2 cellular contexts compared by ENCODE assay signal in the genomic region with DNA sequence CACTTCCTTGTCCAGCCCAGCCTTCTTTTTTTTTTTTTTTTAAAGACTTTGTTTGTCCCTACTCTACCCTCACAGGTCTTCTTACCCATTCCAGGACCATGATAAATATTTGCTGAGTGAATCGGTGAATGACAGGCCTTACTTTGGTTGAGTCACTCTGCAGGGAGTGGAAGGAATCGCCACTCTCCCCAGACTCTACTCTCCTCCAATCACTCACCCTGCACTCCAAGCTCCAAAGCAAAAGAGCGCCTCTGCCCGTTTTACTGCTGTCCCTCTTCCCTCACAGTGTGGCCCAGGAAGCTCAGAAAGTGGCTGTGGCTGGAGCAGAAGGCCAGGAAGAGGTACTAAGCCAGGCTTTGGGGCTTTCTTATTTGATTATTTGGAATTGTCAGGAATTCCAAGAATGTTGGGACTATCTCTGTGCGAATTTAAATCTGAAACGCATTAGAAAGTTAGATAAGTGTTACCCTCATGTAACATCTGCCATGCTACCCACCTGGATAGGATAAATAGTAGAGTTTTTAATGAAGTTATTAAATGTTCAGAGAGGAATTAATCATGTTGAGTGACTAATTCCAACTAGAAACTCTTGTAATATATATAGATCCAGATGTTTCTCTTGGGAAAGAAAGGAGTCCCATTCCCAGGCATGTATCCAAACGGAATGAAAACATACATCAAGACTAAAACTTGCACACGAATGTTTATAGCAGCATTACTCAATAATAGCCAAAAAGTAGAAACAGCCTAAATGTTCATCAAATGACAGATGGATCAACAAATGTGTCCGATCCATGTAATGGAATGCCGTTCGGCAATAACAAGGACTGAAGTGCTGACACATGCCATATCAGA.
A peak's percentile ranks its signal among the peaks of the same experiment; 100 is the strongest.
TF ChIP-seq lines count a peak whose summit lies in the region.

No MANE protein-coding gene starts in this region.

TF ChIP-seq in IMR-90, 13 proteins besides CTCF, POLR2A, EP300 and RAD21:
- TF ChIP-seq CHD1 (IDR thresholded peaks at IDR 0.05; ENCODE audit: low read depth, low read length) (no peak), NFE2L2 (IDR thresholded peaks at IDR 0.05; ENCODE audit: low read depth, low read length) (no peak), SMC3 (IDR thresholded peaks at IDR 0.05; ENCODE audit: low read depth, low read length) (no peak), MAZ (IDR thresholded peaks at IDR 0.05; ENCODE audit: borderline replicate concordance, low read depth, low read length) (no peak), FOS (IDR thresholded peaks at IDR 0.05; ENCODE audit: low read depth, low read length) (no peak), CEBPB (IDR thresholded peaks at IDR 0.05; ENCODE audit: low read depth, low read length) (no peak)
- TF ChIP-seq, protein P1, sequence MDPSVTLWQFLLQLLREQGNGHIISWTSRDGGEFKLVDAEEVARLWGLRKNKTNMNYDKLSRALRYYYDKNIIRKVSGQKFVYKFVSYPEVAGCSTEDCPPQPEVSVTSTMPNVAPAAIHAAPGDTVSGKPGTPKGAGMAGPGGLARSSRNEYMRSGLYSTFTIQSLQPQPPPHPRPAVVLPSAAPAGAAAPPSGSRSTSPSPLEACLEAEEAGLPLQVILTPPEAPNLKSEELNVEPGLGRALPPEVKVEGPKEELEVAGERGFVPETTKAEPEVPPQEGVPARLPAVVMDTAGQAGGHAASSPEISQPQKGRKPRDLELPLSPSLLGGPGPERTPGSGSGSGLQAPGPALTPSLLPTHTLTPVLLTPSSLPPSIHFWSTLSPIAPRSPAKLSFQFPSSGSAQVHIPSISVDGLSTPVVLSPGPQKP (IDR thresholded peaks at IDR 0.05; ENCODE audit: borderline replicate concordance, low read depth, low read length): no peak

TF ChIP-seq in H1, 55 proteins besides CTCF, POLR2A, EP300 and RAD21:
- TF ChIP-seq SIRT6 (IDR thresholded peaks at IDR 0.05; ENCODE audit: low read length): no peak
- TF ChIP-seq CHD1 (IDR thresholded peaks at IDR 0.05; ENCODE audit: low read depth, low read length): no peak
- TF ChIP-seq MAFK (IDR thresholded peaks at IDR 0.05; ENCODE audit: low read depth, low read length): no peak
- no peak for TF ChIP-seq RNF2 (IDR thresholded peaks at IDR 0.05; ENCODE audit: borderline replicate concordance, low read depth, low read length, missing control alignments, poor library complexity, severe bottlenecking)
- TF ChIP-seq CHD2 (IDR thresholded peaks at IDR 0.05; ENCODE audit: low read length): no peak
- no peak for TF ChIP-seq ZNF274 (IDR thresholded peaks at IDR 0.05; ENCODE audit: borderline replicate concordance, extremely low read depth, low read length)
- no peak for TF ChIP-seq CEBPB (IDR thresholded peaks at IDR 0.05; ENCODE audit: low read depth, low read length)
- TF ChIP-seq BRCA1 (IDR thresholded peaks at IDR 0.05; ENCODE audit: low read depth, low read length): no peak
- TF ChIP-seq KDM1A (IDR thresholded peaks at IDR 0.05; ENCODE audit: borderline replicate concordance, low read length): no peak
- TF ChIP-seq SIX5 (IDR thresholded peaks at IDR 0.05; ENCODE audit: low read depth, low read length): no peak
- TF ChIP-seq TAF7 (optimal IDR thresholded peaks at IDR 0.05; ENCODE audit: borderline replicate concordance, low read depth, low read length): no peak
- TF ChIP-seq TAF1 (IDR thresholded peaks at IDR 0.05; ENCODE audit: low read depth, low read length): peak; percentile 55; the same call in 1 of the 2 replicates
- TF ChIP-seq, protein P2, sequence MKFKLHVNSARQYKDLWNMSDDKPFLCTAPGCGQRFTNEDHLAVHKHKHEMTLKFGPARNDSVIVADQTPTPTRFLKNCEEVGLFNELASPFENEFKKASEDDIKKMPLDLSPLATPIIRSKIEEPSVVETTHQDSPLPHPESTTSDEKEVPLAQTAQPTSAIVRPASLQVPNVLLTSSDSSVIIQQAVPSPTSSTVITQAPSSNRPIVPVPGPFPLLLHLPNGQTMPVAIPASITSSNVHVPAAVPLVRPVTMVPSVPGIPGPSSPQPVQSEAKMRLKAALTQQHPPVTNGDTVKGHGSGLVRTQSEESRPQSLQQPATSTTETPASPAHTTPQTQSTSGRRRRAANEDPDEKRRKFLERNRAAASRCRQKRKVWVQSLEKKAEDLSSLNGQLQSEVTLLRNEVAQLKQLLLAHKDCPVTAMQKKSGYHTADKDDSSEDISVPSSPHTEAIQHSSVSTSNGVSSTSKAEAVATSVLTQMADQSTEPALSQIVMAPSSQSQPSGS (IDR thresholded peaks at IDR 0.05; ENCODE audit: low read length): no peak
- TF ChIP-seq GABPA (IDR thresholded peaks at IDR 0.05; ENCODE audit: borderline replicate concordance, insufficient read depth, low read length): no peak
- peak; percentile 62 for TF ChIP-seq ASH2L (IDR thresholded peaks at IDR 0.05; ENCODE audit: low read length)
- no peak for TF ChIP-seq CREB1 (IDR thresholded peaks at IDR 0.05)
- no peak for TF ChIP-seq SAP30 (IDR thresholded peaks at IDR 0.05; ENCODE audit: insufficient read depth, insufficient replicate concordance, low read length)
- TF ChIP-seq SP1 (IDR thresholded peaks at IDR 0.05; ENCODE audit: low read depth, low read length): 0 out of 2 replicates have a peak, but pooled peaks have one; percentile 52
- TF ChIP-seq BCL11A (IDR thresholded peaks at IDR 0.05; ENCODE audit: low read depth in 2 of 2, low read length in 2 of 2): no peak
- no peak for TF ChIP-seq RXRA (IDR thresholded peaks at IDR 0.05; ENCODE audit: insufficient read depth, low read depth, low read length)
- TF ChIP-seq, protein P3, sequence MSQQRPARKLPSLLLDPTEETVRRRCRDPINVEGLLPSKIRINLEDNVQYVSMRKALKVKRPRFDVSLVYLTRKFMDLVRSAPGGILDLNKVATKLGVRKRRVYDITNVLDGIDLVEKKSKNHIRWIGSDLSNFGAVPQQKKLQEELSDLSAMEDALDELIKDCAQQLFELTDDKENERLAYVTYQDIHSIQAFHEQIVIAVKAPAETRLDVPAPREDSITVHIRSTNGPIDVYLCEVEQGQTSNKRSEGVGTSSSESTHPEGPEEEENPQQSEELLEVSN (IDR thresholded peaks at IDR 0.05): no peak
- no peak for TF ChIP-seq CTBP2 (IDR thresholded peaks at IDR 0.05; ENCODE audit: borderline replicate concordance, insufficient read depth, insufficient read length, low read length)
- TF ChIP-seq HDAC6 (IDR thresholded peaks at IDR 0.05; ENCODE audit: low read depth, low read length): no peak
- no peak for TF ChIP-seq JUND (IDR thresholded peaks at IDR 0.05; ENCODE audit: low read length)
- TF ChIP-seq EZH2 (IDR thresholded peaks at IDR 0.05; ENCODE audit: low read depth, low read length, severe bottlenecking): no peak
- TF ChIP-seq, protein P4, sequence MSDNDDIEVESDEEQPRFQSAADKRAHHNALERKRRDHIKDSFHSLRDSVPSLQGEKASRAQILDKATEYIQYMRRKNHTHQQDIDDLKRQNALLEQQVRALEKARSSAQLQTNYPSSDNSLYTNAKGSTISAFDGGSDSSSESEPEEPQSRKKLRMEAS (IDR thresholded peaks at IDR 0.05): no peak
- TF ChIP-seq KDM5A (IDR thresholded peaks at IDR 0.05; ENCODE audit: low read length): no peak
- no peak for TF ChIP-seq POU5F1 (IDR thresholded peaks at IDR 0.05; ENCODE audit: low read depth, low read length)
- no peak; the same call in 1 of the 2 replicates for TF ChIP-seq POLR2AphosphoS5 (IDR thresholded peaks at IDR 0.05; ENCODE audit: low read depth, low read length)
- no peak for TF ChIP-seq RBBP5 (IDR thresholded peaks at IDR 0.05; ENCODE audit: borderline replicate concordance, low read depth, low read length)
- TF ChIP-seq, protein P5, sequence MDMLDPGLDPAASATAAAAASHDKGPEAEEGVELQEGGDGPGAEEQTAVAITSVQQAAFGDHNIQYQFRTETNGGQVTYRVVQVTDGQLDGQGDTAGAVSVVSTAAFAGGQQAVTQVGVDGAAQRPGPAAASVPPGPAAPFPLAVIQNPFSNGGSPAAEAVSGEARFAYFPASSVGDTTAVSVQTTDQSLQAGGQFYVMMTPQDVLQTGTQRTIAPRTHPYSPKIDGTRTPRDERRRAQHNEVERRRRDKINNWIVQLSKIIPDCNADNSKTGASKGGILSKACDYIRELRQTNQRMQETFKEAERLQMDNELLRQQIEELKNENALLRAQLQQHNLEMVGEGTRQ (IDR thresholded peaks at IDR 0.05; ENCODE audit: low read length): no peak
- TF ChIP-seq NANOG (IDR thresholded peaks at IDR 0.05; ENCODE audit: insufficient read depth, low read depth, low read length, poor library complexity, severe bottlenecking): peak; percentile 14
- TF ChIP-seq HDAC2 (IDR thresholded peaks at IDR 0.05; ENCODE audit: borderline replicate concordance in 1 of 2, low read depth in 2 of 2, low read length in 2 of 2): no peak
- TF ChIP-seq SP4 (IDR thresholded peaks at IDR 0.05; ENCODE audit: low read length): no peak
- TF ChIP-seq PHF8 (conservative IDR thresholded peaks at IDR 0.05; ENCODE audit: low read depth, low read length): no peak
- TF ChIP-seq RFX5 (IDR thresholded peaks at IDR 0.05; ENCODE audit: borderline replicate concordance, low read depth, low read length): no peak
- peak; percentile 96 for TF ChIP-seq TEAD4 (IDR thresholded peaks at IDR 0.05; ENCODE audit: low read depth, low read length)
- no peak for TF ChIP-seq SUZ12 (IDR thresholded peaks at IDR 0.05; ENCODE audit: low read length)
- TF ChIP-seq BACH1 (IDR thresholded peaks at IDR 0.05; ENCODE audit: low read length): no peak
- 0 out of 2 replicates have a peak, but pooled peaks have one; percentile 23 for TF ChIP-seq YY1 (IDR thresholded peaks at IDR 0.05; ENCODE audit: low read depth, low read length)
- TF ChIP-seq GTF2F1 (IDR thresholded peaks at IDR 0.05; ENCODE audit: borderline replicate concordance, low read depth, low read length): no peak
- TF ChIP-seq, protein P6, sequence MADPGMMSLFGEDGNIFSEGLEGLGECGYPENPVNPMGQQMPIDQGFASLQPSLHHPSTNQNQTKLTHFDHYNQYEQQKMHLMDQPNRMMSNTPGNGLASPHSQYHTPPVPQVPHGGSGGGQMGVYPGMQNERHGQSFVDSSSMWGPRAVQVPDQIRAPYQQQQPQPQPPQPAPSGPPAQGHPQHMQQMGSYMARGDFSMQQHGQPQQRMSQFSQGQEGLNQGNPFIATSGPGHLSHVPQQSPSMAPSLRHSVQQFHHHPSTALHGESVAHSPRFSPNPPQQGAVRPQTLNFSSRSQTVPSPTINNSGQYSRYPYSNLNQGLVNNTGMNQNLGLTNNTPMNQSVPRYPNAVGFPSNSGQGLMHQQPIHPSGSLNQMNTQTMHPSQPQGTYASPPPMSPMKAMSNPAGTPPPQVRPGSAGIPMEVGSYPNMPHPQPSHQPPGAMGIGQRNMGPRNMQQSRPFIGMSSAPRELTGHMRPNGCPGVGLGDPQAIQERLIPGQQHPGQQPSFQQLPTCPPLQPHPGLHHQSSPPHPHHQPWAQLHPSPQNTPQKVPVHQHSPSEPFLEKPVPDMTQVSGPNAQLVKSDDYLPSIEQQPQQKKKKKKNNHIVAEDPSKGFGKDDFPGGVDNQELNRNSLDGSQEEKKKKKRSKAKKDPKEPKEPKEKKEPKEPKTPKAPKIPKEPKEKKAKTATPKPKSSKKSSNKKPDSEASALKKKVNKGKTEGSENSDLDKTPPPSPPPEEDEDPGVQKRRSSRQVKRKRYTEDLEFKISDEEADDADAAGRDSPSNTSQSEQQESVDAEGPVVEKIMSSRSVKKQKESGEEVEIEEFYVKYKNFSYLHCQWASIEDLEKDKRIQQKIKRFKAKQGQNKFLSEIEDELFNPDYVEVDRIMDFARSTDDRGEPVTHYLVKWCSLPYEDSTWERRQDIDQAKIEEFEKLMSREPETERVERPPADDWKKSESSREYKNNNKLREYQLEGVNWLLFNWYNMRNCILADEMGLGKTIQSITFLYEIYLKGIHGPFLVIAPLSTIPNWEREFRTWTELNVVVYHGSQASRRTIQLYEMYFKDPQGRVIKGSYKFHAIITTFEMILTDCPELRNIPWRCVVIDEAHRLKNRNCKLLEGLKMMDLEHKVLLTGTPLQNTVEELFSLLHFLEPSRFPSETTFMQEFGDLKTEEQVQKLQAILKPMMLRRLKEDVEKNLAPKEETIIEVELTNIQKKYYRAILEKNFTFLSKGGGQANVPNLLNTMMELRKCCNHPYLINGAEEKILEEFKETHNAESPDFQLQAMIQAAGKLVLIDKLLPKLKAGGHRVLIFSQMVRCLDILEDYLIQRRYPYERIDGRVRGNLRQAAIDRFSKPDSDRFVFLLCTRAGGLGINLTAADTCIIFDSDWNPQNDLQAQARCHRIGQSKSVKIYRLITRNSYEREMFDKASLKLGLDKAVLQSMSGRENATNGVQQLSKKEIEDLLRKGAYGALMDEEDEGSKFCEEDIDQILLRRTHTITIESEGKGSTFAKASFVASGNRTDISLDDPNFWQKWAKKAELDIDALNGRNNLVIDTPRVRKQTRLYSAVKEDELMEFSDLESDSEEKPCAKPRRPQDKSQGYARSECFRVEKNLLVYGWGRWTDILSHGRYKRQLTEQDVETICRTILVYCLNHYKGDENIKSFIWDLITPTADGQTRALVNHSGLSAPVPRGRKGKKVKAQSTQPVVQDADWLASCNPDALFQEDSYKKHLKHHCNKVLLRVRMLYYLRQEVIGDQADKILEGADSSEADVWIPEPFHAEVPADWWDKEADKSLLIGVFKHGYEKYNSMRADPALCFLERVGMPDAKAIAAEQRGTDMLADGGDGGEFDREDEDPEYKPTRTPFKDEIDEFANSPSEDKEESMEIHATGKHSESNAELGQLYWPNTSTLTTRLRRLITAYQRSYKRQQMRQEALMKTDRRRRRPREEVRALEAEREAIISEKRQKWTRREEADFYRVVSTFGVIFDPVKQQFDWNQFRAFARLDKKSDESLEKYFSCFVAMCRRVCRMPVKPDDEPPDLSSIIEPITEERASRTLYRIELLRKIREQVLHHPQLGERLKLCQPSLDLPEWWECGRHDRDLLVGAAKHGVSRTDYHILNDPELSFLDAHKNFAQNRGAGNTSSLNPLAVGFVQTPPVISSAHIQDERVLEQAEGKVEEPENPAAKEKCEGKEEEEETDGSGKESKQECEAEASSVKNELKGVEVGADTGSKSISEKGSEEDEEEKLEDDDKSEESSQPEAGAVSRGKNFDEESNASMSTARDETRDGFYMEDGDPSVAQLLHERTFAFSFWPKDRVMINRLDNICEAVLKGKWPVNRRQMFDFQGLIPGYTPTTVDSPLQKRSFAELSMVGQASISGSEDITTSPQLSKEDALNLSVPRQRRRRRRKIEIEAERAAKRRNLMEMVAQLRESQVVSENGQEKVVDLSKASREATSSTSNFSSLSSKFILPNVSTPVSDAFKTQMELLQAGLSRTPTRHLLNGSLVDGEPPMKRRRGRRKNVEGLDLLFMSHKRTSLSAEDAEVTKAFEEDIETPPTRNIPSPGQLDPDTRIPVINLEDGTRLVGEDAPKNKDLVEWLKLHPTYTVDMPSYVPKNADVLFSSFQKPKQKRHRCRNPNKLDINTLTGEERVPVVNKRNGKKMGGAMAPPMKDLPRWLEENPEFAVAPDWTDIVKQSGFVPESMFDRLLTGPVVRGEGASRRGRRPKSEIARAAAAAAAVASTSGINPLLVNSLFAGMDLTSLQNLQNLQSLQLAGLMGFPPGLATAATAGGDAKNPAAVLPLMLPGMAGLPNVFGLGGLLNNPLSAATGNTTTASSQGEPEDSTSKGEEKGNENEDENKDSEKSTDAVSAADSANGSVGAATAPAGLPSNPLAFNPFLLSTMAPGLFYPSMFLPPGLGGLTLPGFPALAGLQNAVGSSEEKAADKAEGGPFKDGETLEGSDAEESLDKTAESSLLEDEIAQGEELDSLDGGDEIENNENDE (IDR thresholded peaks at IDR 0.05; ENCODE audit: insufficient replicate concordance, low read length): peak; percentile 62
- peak; percentile 75; the same call in 1 of the 2 replicates for TF ChIP-seq TCF12 (IDR thresholded peaks at IDR 0.05; ENCODE audit: low read depth, low read length)
- TF ChIP-seq FOSL1 (IDR thresholded peaks at IDR 0.05; ENCODE audit: insufficient read depth, low read depth, low read length): no peak
- TF ChIP-seq JUN (IDR thresholded peaks at IDR 0.05; ENCODE audit: low read depth, low read length): no peak
- no peak for TF ChIP-seq CBX8 (IDR thresholded peaks at IDR 0.05; ENCODE audit: borderline replicate concordance, low read depth, low read length)
- no peak for TF ChIP-seq TBP (IDR thresholded peaks at IDR 0.05; ENCODE audit: low read depth, low read length)
- TF ChIP-seq KDM4A (IDR thresholded peaks at IDR 0.05; ENCODE audit: low read depth, low read length, severe bottlenecking): no peak
TF ChIP-seq in H1: peak in this region for 8.
